Comparison of ENCODE assay signal across 1 cellular context in the genomic region with DNA sequence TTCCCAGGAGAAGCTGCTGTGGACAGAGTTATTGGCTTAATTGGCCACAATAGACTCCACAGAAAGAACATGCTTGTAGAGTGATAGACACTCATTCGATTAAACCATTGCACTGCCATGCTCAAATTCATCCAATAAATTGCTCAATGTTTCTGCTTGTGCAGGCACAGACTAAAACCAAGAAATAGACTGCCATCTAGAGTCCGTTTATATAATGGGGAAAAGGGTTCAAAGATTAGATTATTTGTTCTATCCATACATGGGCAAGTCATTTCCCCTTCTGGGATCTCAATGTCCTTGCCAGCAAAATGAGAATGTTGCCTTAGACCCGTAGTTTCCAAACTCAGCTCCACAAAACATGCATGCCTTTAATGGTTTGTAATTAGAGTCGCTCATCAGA.
A peak's percentile ranks its signal among the peaks of the same experiment; 100 is the strongest.
TF ChIP-seq lines count a peak whose summit lies in the region.

No MANE protein-coding gene starts in this region.

TF ChIP-seq in K562, 482 proteins besides CTCF, POLR2A, EP300 and RAD21:
- TF ChIP-seq ARID3A (IDR thresholded peaks at IDR 0.05; ENCODE audit: borderline replicate concordance, low read depth, low read length), result 0 out of 2 replicates have a peak, but pooled peaks have one; percentile 50
- TF ChIP-seq, protein P1, sequence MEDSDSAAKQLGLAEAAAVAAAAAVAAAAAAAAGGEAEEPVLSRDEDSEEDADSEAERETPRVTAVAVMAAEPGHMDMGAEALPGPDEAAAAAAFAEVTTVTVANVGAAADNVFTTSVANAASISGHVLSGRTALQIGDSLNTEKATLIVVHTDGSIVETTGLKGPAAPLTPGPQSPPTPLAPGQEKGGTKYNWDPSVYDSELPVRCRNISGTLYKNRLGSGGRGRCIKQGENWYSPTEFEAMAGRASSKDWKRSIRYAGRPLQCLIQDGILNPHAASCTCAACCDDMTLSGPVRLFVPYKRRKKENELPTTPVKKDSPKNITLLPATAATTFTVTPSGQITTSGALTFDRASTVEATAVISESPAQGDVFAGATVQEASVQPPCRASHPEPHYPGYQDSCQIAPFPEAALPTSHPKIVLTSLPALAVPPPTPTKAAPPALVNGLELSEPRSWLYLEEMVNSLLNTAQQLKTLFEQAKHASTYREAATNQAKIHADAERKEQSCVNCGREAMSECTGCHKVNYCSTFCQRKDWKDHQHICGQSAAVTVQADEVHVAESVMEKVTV (CRISPR knock-in tag; IDR thresholded peaks at IDR 0.05), result peak; percentile 67
- TF ChIP-seq PHTF2 (CRISPR knock-in tag; IDR thresholded peaks at IDR 0.05), result no peak
- TF ChIP-seq ZNF224 (CRISPR knock-in tag; IDR thresholded peaks at IDR 0.05), result no peak
- no peak for TF ChIP-seq NONO (IDR thresholded peaks at IDR 0.05; ENCODE audit: low read depth in 2 of 2, low read length in 1 of 2)
- TF ChIP-seq SRF (CRISPR knock-in tag; IDR thresholded peaks at IDR 0.05), result peak in 1 of 2 experiments; percentile 89; a peak in 3 of 4 replicates
- TF ChIP-seq POLR2B (IDR thresholded peaks at IDR 0.05; ENCODE audit: low read depth, partially characterized antibody), result no peak
- TF ChIP-seq ZZZ3 (IDR thresholded peaks at IDR 0.05), result no peak
- TF ChIP-seq SMC3 (conservative IDR thresholded peaks at IDR 0.05; ENCODE audit: insufficient read depth, low read depth, low read length), result peak; percentile 46; the same call in 1 of the 2 replicates
- no peak for TF ChIP-seq BRCA1 (IDR thresholded peaks at IDR 0.05)
- TF ChIP-seq BRCA1 (CRISPR knock-in tag; IDR thresholded peaks at IDR 0.05), result no peak
- TF ChIP-seq CEBPG (CRISPR knock-in tag; IDR thresholded peaks at IDR 0.05), result peak; percentile 57
- peak; percentile 65 to 83 for TF ChIP-seq CEBPG (tag; conservative IDR thresholded peaks at IDR 0.05 in 1 of 2, IDR thresholded peaks at IDR 0.05 in 1 of 2)
- peak; percentile 87 for TF ChIP-seq CEBPB (tag; IDR thresholded peaks at IDR 0.05)
- TF ChIP-seq MIER1 (IDR thresholded peaks at IDR 0.05; ENCODE audit: low read depth), result no peak
- TF ChIP-seq GATA2 (CRISPR knock-in tag; IDR thresholded peaks at IDR 0.05), result no peak
- peak; percentile 65; the same call in 1 of the 2 replicates for TF ChIP-seq ZNF384 (IDR thresholded peaks at IDR 0.05; ENCODE audit: low read depth, low read length)
- TF ChIP-seq, protein P2, sequence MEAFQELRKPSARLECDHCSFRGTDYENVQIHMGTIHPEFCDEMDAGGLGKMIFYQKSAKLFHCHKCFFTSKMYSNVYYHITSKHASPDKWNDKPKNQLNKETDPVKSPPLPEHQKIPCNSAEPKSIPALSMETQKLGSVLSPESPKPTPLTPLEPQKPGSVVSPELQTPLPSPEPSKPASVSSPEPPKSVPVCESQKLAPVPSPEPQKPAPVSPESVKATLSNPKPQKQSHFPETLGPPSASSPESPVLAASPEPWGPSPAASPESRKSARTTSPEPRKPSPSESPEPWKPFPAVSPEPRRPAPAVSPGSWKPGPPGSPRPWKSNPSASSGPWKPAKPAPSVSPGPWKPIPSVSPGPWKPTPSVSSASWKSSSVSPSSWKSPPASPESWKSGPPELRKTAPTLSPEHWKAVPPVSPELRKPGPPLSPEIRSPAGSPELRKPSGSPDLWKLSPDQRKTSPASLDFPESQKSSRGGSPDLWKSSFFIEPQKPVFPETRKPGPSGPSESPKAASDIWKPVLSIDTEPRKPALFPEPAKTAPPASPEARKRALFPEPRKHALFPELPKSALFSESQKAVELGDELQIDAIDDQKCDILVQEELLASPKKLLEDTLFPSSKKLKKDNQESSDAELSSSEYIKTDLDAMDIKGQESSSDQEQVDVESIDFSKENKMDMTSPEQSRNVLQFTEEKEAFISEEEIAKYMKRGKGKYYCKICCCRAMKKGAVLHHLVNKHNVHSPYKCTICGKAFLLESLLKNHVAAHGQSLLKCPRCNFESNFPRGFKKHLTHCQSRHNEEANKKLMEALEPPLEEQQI (IDR thresholded peaks at IDR 0.05), result no peak
- TF ChIP-seq, protein P3, sequence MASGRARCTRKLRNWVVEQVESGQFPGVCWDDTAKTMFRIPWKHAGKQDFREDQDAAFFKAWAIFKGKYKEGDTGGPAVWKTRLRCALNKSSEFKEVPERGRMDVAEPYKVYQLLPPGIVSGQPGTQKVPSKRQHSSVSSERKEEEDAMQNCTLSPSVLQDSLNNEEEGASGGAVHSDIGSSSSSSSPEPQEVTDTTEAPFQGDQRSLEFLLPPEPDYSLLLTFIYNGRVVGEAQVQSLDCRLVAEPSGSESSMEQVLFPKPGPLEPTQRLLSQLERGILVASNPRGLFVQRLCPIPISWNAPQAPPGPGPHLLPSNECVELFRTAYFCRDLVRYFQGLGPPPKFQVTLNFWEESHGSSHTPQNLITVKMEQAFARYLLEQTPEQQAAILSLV (tag; IDR thresholded peaks at IDR 0.05), result no peak
- no peak for TF ChIP-seq SMARCC2 (IDR thresholded peaks at IDR 0.05; ENCODE audit: low read depth)
- TF ChIP-seq MBD1 (CRISPR knock-in tag; IDR thresholded peaks at IDR 0.05), result no peak
- TF ChIP-seq SNAPC5 (CRISPR knock-in tag; IDR thresholded peaks at IDR 0.05), result no peak
- TF ChIP-seq NUFIP1 (IDR thresholded peaks at IDR 0.05; ENCODE audit: partially characterized antibody), result no peak
